ENCODE assay signal across 6 cellular contexts in genomic region chr12:53230971-53231858, GRCh38. TPM values are rescaled to one million over a fixed set of nuclear protein-coding genes. Genes with fewer than 3 reads are reported as not detected.
DNase-seq lines count a peak whose midpoint lies in the region; TF ChIP-seq lines count a peak whose summit lies in the region.

No MANE protein-coding gene starts in this region.

- POLR2A ChIA-PET in AG04450 (lab: Yijun Ruan, JAX), result no interaction called here

- H3K4me3 ChIP-seq in AG04450 (ENCODE audit: low read depth, low read length) (peak overlapping the region; percentile 71), WI38 (ENCODE audit: low read depth, low read length) (peak overlapping the region; percentile 69)

- CTCF ChIA-PET in AG04450 (lab: Charles Lee), result interaction anchor here (0.6 kb wide), 1 partner anchor 114 kb away, joined by 5 read pairs; no protein-coding TSS in a partner anchor

- H3K9me3 ChIP-seq in AG04450 (ENCODE audit: control insufficient read depth, insufficient read depth, low read length), result no peaks in the 10 kb centered on the region

- peak overlapping the region; percentile 11 for H3K27ac ChIP-seq in AG04450 (ENCODE audit: low read depth, low read length)

- no peak for TF ChIP-seq CTCF in AG04450 (IDR thresholded peaks at IDR 0.05; ENCODE audit: low read depth, low read length)
- no peak for TF ChIP-seq CTCF in WI38 (IDR thresholded peaks at IDR 0.05; ENCODE audit: low read depth, low read length)

- no peak for DNase-seq in AG04450 (ENCODE audit: low read depth, low spot score)
- peak; percentile 21 for DNase-seq in left kidney (ENCODE audit: low read depth, low spot score)
- DNase-seq in NCI-H1092 (lab: John Stamatoyannopoulos, UW), result no peak
- no peak for DNase-seq in activated CD4-positive, alpha-beta T cell treated with anti-CD3 and anti-CD28 coated beads, Interleukin-2, amount 50 U/mL, for 4 hours
- DNase-seq in activated CD4-positive, CD25-positive, alpha-beta regulatory T cell (lab: John Stamatoyannopoulos, UW), result no peak

- H3K27me3 ChIP-seq in AG04450 (ENCODE audit: control insufficient read depth, insufficient read depth, low read length), result no peaks in the 10 kb centered on the region

RNA-seq across cellular contexts. Expression of gene RARG, which starts 0.8 kb away (rescaled TPM):
- 20.1 and 25.6 TPM in 2 replicates for polyA plus RNA-seq in AG04450 (2011; rRNA removed)
- 28.5 and 31.5 TPM in 2 replicates for polyA minus RNA-seq in AG04450 (2011; rRNA and poly(A)+ RNA removed)

RNA-seq across cellular contexts. Expression of gene ITGB7, which starts 24.2 kb away (rescaled TPM):
- 0.15 and 0.19 TPM in 2 replicates for polyA plus RNA-seq in AG04450 (2011; rRNA removed)
- 0.09 and 1.0 TPM in 2 replicates for polyA minus RNA-seq in AG04450 (2011; rRNA and poly(A)+ RNA removed)

RNA-seq across cellular contexts. Expression of gene ESPL1, which starts 36.9 kb away (rescaled TPM):
- 1.6 and 2.1 TPM in 2 replicates for polyA plus RNA-seq in AG04450 (2011; rRNA removed)
- 3.0 and 3.6 TPM in 2 replicates for polyA minus RNA-seq in AG04450 (2011; rRNA and poly(A)+ RNA removed)

RNA-seq across cellular contexts. Expression of gene CSAD, which starts 50.5 kb away (rescaled TPM):
- 18.9 and 21.6 TPM in 2 replicates for polyA plus RNA-seq in AG04450 (2011; rRNA removed)
- polyA minus RNA-seq in AG04450 (2011; rRNA and poly(A)+ RNA removed), result 10.2 and 10.5 TPM in 2 replicates

RNA-seq across cellular contexts. Expression of gene ZNF740, which starts 50.7 kb away (rescaled TPM):
- polyA plus RNA-seq in AG04450 (2011; rRNA removed), result 20.9 and 21.7 TPM in 2 replicates
- 37.1 and 38.0 TPM in 2 replicates for polyA minus RNA-seq in AG04450 (2011; rRNA and poly(A)+ RNA removed)
